18 cellular contexts compared by ENCODE assay signal in genomic region chr13:73542446-73542845, GRCh38.
"Had no signal": no experiment of that assay in that cellular context is flagged by ENCODE, and none has a peak within 500 bp of the region (broad histone marks: within the 10 kb centered on the region; RNA-seq: fewer than 3 reads in every experiment).

No MANE protein-coding gene starts in this region.

- H3K4me3 Mint-ChIP-seq: activated naive CD8-positive, alpha-beta T cell treated with anti-CD3 and anti-CD28 coated beads for 36 hours; activated T-cell treated with anti-CD3 and anti-CD28 coated beads, Interleukin-2, amount 50 U/mL, for 72 hours; central memory CD8-positive, alpha-beta T cell; nephron progenitor cell had no signal

- ATAC-seq: activated T-cell treated with anti-CD3 and anti-CD28 coated beads, Interleukin-2, amount 50 U/mL, for 72 hours; body of pancreas; left colon had no signal

- DNase-seq: activated CD4-positive, alpha-beta T cell treated with anti-CD3 and anti-CD28 coated beads for 1 hour; activated CD4-positive, alpha-beta T cell treated with anti-CD3 and anti-CD28 coated beads, Interleukin-2, amount 50 U/mL, for 4 hours; activated gamma-delta T cell; activated naive CD8-positive, alpha-beta T cell treated with anti-CD3 and anti-CD28 coated beads for 36 hours; activated T-cell treated with anti-CD3 and anti-CD28 coated beads, Interleukin-2, amount 50 U/mL, for 72 hours; body of pancreas; colonic mucosa; left colon; midbrain; nephron progenitor cell; retina; stimulated activated CD8-positive, alpha-beta memory T cell treated with anti-CD3 and anti-CD28 coated beads, Interleukin-4, amount 100 ng/mL, for 48 hours; stimulated activated naive CD4-positive, alpha-beta T cell; T-helper 2 cell; tibial artery had no signal

- H3K27ac ChIP-seq: body of pancreas, colonic mucosa, esophagus muscularis mucosa, tibial artery, VCaP had no signal

- H3K9me3 Mint-ChIP-seq: activated naive CD8-positive, alpha-beta T cell treated with anti-CD3 and anti-CD28 coated beads for 36 hours; activated T-cell treated with anti-CD3 and anti-CD28 coated beads, Interleukin-2, amount 50 U/mL, for 72 hours; central memory CD8-positive, alpha-beta T cell; nephron progenitor cell had no signal

- H3K27ac Mint-ChIP-seq: activated naive CD8-positive, alpha-beta T cell treated with anti-CD3 and anti-CD28 coated beads for 36 hours; activated T-cell treated with anti-CD3 and anti-CD28 coated beads, Interleukin-2, amount 50 U/mL, for 72 hours; nephron progenitor cell had no signal

- H3K36me3 Mint-ChIP-seq: activated naive CD8-positive, alpha-beta T cell treated with anti-CD3 and anti-CD28 coated beads for 36 hours had no signal

- H3K4me1 Mint-ChIP-seq: activated naive CD8-positive, alpha-beta T cell treated with anti-CD3 and anti-CD28 coated beads for 36 hours; central memory CD8-positive, alpha-beta T cell; nephron progenitor cell had no signal

- H3K27me3 Mint-ChIP-seq: activated naive CD8-positive, alpha-beta T cell treated with anti-CD3 and anti-CD28 coated beads for 36 hours had no signal
